In genomic region chr1:113439272-113439660, GRCh38 we compare ENCODE assay signal across 28 cellular contexts.
"Had no signal": no experiment of that assay in that cellular context is flagged by ENCODE, and none has a peak within 500 bp of the region (broad histone marks: within the 10 kb centered on the region; RNA-seq: fewer than 3 reads in every experiment).

No MANE protein-coding gene starts in this region.

- H3K36me3 Mint-ChIP-seq: stimulated activated effector memory CD8-positive, alpha-beta T cell treated with anti-CD3 and anti-CD28 coated beads, Interleukin-12 subunit alpha, Interleukin-12 subunit beta, amount 100 ng/mL, for 72 hours had no signal

- H3K4me1 ChIP-seq: breast epithelium, esophagus squamous epithelium, gastrocnemius medialis, psoas muscle, suprapubic skin had no signal

- H3K36me3 ChIP-seq: breast epithelium, esophagus squamous epithelium, gastrocnemius medialis, neutrophil, ovary, right atrium auricular region, stomach, suprapubic skin, tibial nerve had no signal

- H3K4me3 Mint-ChIP-seq: activated B cell treated with CpG ODN at 0.5 μM for 24 hours; activated CD4-positive, alpha-beta T cell treated with anti-CD3 and anti-CD28 coated beads for 36 hours; activated naive CD8-positive, alpha-beta T cell treated with anti-CD3 and anti-CD28 coated beads for 36 hours; activated T-cell treated with anti-CD3 and anti-CD28 coated beads, Interleukin-2, amount 50 U/mL, for 24 hours; central memory CD8-positive, alpha-beta T cell; endodermal cell; memory B cell; nephron; stimulated activated effector memory CD8-positive, alpha-beta T cell treated with anti-CD3 and anti-CD28 coated beads, Interleukin-12 subunit alpha, Interleukin-12 subunit beta, amount 100 ng/mL, for 72 hours; T-helper 2 cell treated with Interferon-gamma antibody and Interleukin-4, amounts not matched to agents 5 μg/mL and 100 μg/mL, for 36 hours had no signal

- ATAC-seq: activated CD4-positive, alpha-beta T cell treated with anti-CD3 and anti-CD28 coated beads for 36 hours; gastrocnemius medialis; left cardiac atrium; psoas muscle; stimulated activated effector memory CD8-positive, alpha-beta T cell treated with anti-CD3 and anti-CD28 coated beads, Interleukin-12 subunit alpha, Interleukin-12 subunit beta, amount 100 ng/mL, for 72 hours had no signal

- DNase-seq: activated B cell treated with CpG ODN at 0.5 μM for 24 hours; activated CD4-positive, alpha-beta T cell treated with anti-CD3 and anti-CD28 coated beads for 36 hours; activated CD4-positive, alpha-beta T cell treated with anti-CD3 and anti-CD28 coated beads, Interleukin-2, amount 50 U/mL, for 4 hours; activated CD8-positive, alpha-beta memory T cell treated with anti-CD3 and anti-CD28 coated beads for 24 hours; activated CD8-positive, alpha-beta memory T cell treated with anti-CD3 and anti-CD28 coated beads, Interleukin-2, amount 50 U/mL, for 4 hours; activated naive CD4-positive, alpha-beta T cell treated with Interleukin-2 at 50 U/mL for 16 hours; activated naive CD8-positive, alpha-beta T cell treated with anti-CD3 and anti-CD28 coated beads for 36 hours; activated T-cell treated with anti-CD3 and anti-CD28 coated beads, Interleukin-2, amount 50 U/mL, for 24 hours; endodermal cell; esophagus squamous epithelium; gastrocnemius medialis; head of caudate nucleus; left cardiac atrium; ovary; psoas muscle; stimulated activated CD4-positive, alpha-beta T cell treated with anti-CD3 and anti-CD28 coated beads, Interleukin-12 subunit alpha, Interleukin-12 subunit beta, amount 100 ng/mL, for 4 hours; stomach had no signal

- H3K9me3 ChIP-seq: gastrocnemius medialis, neutrophil, psoas muscle, right atrium auricular region, suprapubic skin had no signal

- H3K9me3 Mint-ChIP-seq: activated naive CD8-positive, alpha-beta T cell treated with anti-CD3 and anti-CD28 coated beads for 36 hours; central memory CD8-positive, alpha-beta T cell had no signal

- H3K27ac ChIP-seq: breast epithelium, coronary artery, esophagus squamous epithelium, gastrocnemius medialis, neutrophil, ovary, psoas muscle, right atrium auricular region, suprapubic skin, tibial nerve had no signal

- H3K27me3 Mint-ChIP-seq: activated CD4-positive, alpha-beta T cell treated with anti-CD3 and anti-CD28 coated beads for 36 hours; activated T-cell treated with anti-CD3 and anti-CD28 coated beads, Interleukin-2, amount 50 U/mL, for 24 hours had no signal

- H3K27me3 ChIP-seq: breast epithelium, esophagus squamous epithelium, gastrocnemius medialis, neutrophil, ovary, right atrium auricular region, stomach, suprapubic skin, tibial nerve had no signal

- H3K4me3 ChIP-seq: breast epithelium, coronary artery, esophagus squamous epithelium, gastrocnemius medialis, ovary, psoas muscle, right atrium auricular region, stomach, suprapubic skin, tibial nerve had no signal

- H3K27ac Mint-ChIP-seq: activated B cell treated with CpG ODN at 0.5 μM for 24 hours; activated CD4-positive, alpha-beta T cell treated with anti-CD3 and anti-CD28 coated beads for 36 hours; activated naive CD8-positive, alpha-beta T cell treated with anti-CD3 and anti-CD28 coated beads for 36 hours; activated T-cell treated with anti-CD3 and anti-CD28 coated beads, Interleukin-2, amount 50 U/mL, for 24 hours; endodermal cell; memory B cell; nephron; stimulated activated effector memory CD8-positive, alpha-beta T cell treated with anti-CD3 and anti-CD28 coated beads, Interleukin-12 subunit alpha, Interleukin-12 subunit beta, amount 100 ng/mL, for 72 hours; T-helper 2 cell treated with Interferon-gamma antibody and Interleukin-4, amounts not matched to agents 5 μg/mL and 100 μg/mL, for 36 hours had no signal

- H3K4me1 Mint-ChIP-seq: activated B cell treated with CpG ODN at 0.5 μM for 24 hours; central memory CD8-positive, alpha-beta T cell; stimulated activated effector memory CD8-positive, alpha-beta T cell treated with anti-CD3 and anti-CD28 coated beads, Interleukin-12 subunit alpha, Interleukin-12 subunit beta, amount 100 ng/mL, for 72 hours had no signal
